Comparison of ENCODE assay signal across 1 cellular context in genomic region chr2:239355724-239356123, GRCh38.
TF ChIP-seq lines count a peak whose summit lies in the region.

No MANE protein-coding gene starts in this region.

TF ChIP-seq in HepG2, 621 proteins besides CTCF, POLR2A, EP300 and RAD21 (continued from another document):
- TF ChIP-seq HIC2 (CRISPR knock-in tag; IDR thresholded peaks at IDR 0.05; ENCODE audit: low read depth), result no peak
